Comparison of ENCODE assay signal across 9 cellular contexts in genomic region chr12:120024193-120024592, GRCh38. TPM values are rescaled to one million over a fixed set of nuclear protein-coding genes. Genes with fewer than 3 reads are reported as not detected.
"Had no signal": no experiment of that assay in that cellular context is flagged by ENCODE, and none has a peak within 500 bp of the region (broad histone marks: within the 10 kb centered on the region; RNA-seq: fewer than 3 reads in every experiment).

No MANE protein-coding gene starts in this region.

- H3K36me3 ChIP-seq: HAP-1 had no signal

- H3K4me3 ChIP-seq: GM23338, HAP-1 had no signal

- ATAC-seq: GM23338, HCT116 had no signal

- DNase-seq: H7, HFFc6, IMR-90, KBM-7 had no signal

- FAIRE-seq: H1, HTR-8/SVneo had no signal

- H3K4me2 ChIP-seq: GM23338 had no signal

- H3K9me3 ChIP-seq: HAP-1 had no signal

- H3K4me1 ChIP-seq: HAP-1 had no signal

- H2AFZ ChIP-seq: GM23338 had no signal

RNA-seq across cellular contexts. Expression of gene BICDL1, which starts 35.2 kb away (rescaled TPM):
- total RNA-seq: IMR-90 had no signal
- polyA plus RNA-seq: IMR-90 had no signal
